Comparison of ENCODE assay signal across 32 cellular contexts in the genomic region with DNA sequence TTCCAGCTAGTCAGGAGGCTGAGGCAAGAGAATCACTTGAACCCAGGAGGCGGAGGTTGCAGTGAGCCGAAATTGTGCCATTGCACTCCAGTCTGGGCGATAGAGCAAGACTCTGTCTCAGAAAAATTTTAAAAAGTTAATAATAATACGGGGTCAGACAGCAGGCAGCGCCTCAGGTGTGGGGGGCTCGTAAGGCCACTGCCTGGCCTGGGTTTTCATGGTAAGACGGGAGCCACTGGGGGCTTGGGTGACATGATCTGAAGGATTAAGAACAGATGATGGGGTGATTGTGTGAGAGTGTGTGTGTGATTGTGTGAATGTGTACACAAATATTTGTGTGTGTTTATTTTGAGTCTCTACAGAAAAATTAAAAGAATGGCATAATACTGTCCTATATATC.
"Had no signal": no experiment of that assay in that cellular context is flagged by ENCODE, and none has a peak within 500 bp of the region (broad histone marks: within the 10 kb centered on the region; RNA-seq: fewer than 3 reads in every experiment).

No MANE protein-coding gene starts in this region.

- H3K27ac ChIP-seq: brain microvascular endothelial cell, coronary artery, dorsolateral prefrontal cortex, esophagus muscularis mucosa, gastroesophageal sphincter, WERI-Rb-1 had no signal

- H3K9me3 Mint-ChIP-seq: activated B cell treated with CpG ODN at 0.5 μM for 24 hours; activated CD8-positive, alpha-beta T cell treated with anti-CD3 and anti-CD28 coated beads for 36 hours; activated T-cell treated with anti-CD3 and anti-CD28 coated beads, Interleukin-2, amount 50 U/mL, for 4 hours; activated T-helper 17 cell treated with anti-CD3 and anti-CD28 coated beads, Interleukin-2, amount 50 U/mL, for 72 hours; central memory CD8-positive, alpha-beta T cell; dendritic cell treated with granulocyte-macrophage colony-stimulating factor and Interleukin-4, amounts not matched to agents 40 ng/mL and 50 ng/mL, for 4 days; endodermal cell; T-helper 2 cell treated with Interferon-gamma antibody and Interleukin-4, amounts not matched to agents 5 μg/mL and 100 μg/mL, for 36 hours had no signal

- H3K36me3 ChIP-seq: brain microvascular endothelial cell had no signal

- H3K27me3 Mint-ChIP-seq: activated B cell treated with CpG ODN at 0.5 μM for 24 hours; activated CD8-positive, alpha-beta T cell treated with anti-CD3 and anti-CD28 coated beads for 36 hours; activated naive CD8-positive, alpha-beta T cell; activated T-helper 17 cell treated with anti-CD3 and anti-CD28 coated beads, Interleukin-2, amount 50 U/mL, for 72 hours; central memory CD8-positive, alpha-beta T cell; dendritic cell treated with granulocyte-macrophage colony-stimulating factor and Interleukin-4, amounts not matched to agents 40 ng/mL and 50 ng/mL, for 4 days; T-helper 17 cell had no signal

- H3K27me3 ChIP-seq: brain microvascular endothelial cell, dorsolateral prefrontal cortex, esophagus muscularis mucosa, gastroesophageal sphincter had no signal

- H3K36me3 Mint-ChIP-seq: activated naive CD8-positive, alpha-beta T cell had no signal

- ATAC-seq: activated CD4-positive, CD25-positive, alpha-beta regulatory T cell treated with anti-CD3 and anti-CD28 coated beads, Interleukin-2, amount 50 U/mL, for 24 hours; activated CD8-positive, alpha-beta T cell treated with anti-CD3 and anti-CD28 coated beads for 36 hours; activated T-cell treated with anti-CD3 and anti-CD28 coated beads, Interleukin-2, amount 50 U/mL, for 4 hours; activated T-helper 17 cell treated with anti-CD3 and anti-CD28 coated beads, Interleukin-2, amount 50 U/mL, for 72 hours; gastroesophageal sphincter; T-helper 17 cell had no signal

- H3K27ac Mint-ChIP-seq: activated B cell treated with CpG ODN at 0.5 μM for 24 hours; activated CD8-positive, alpha-beta T cell treated with anti-CD3 and anti-CD28 coated beads for 36 hours; activated naive CD8-positive, alpha-beta T cell; activated T-helper 17 cell treated with anti-CD3 and anti-CD28 coated beads, Interleukin-2, amount 50 U/mL, for 72 hours; dendritic cell treated with granulocyte-macrophage colony-stimulating factor and Interleukin-4, amounts not matched to agents 40 ng/mL and 50 ng/mL, for 4 days; T-helper 17 cell; T-helper 2 cell treated with Interferon-gamma antibody and Interleukin-4, amounts not matched to agents 5 μg/mL and 100 μg/mL, for 36 hours had no signal

- H3K4me1 Mint-ChIP-seq: activated T-helper 17 cell treated with anti-CD3 and anti-CD28 coated beads, Interleukin-2, amount 50 U/mL, for 72 hours; central memory CD8-positive, alpha-beta T cell; endodermal cell; T-helper 17 cell had no signal

- H3K4me3 Mint-ChIP-seq: activated B cell treated with CpG ODN at 0.5 μM for 24 hours; activated CD8-positive, alpha-beta T cell treated with anti-CD3 and anti-CD28 coated beads for 36 hours; activated naive CD8-positive, alpha-beta T cell; activated T-cell treated with anti-CD3 and anti-CD28 coated beads, Interleukin-2, amount 50 U/mL, for 4 hours; activated T-helper 17 cell treated with anti-CD3 and anti-CD28 coated beads, Interleukin-2, amount 50 U/mL, for 72 hours; central memory CD8-positive, alpha-beta T cell; dendritic cell treated with granulocyte-macrophage colony-stimulating factor and Interleukin-4, amounts not matched to agents 40 ng/mL and 50 ng/mL, for 4 days; endodermal cell; T-helper 17 cell; T-helper 2 cell treated with Interferon-gamma antibody and Interleukin-4, amounts not matched to agents 5 μg/mL and 100 μg/mL, for 36 hours had no signal

- H3K4me3 ChIP-seq: coronary artery, dorsolateral prefrontal cortex, esophagus muscularis mucosa, gastroesophageal sphincter had no signal

- DNase-seq: activated B cell treated with CpG ODN at 0.5 μM for 24 hours; activated CD4-positive, alpha-beta T cell treated with anti-CD3 and anti-CD28 coated beads for 48 hours; activated CD4-positive, alpha-beta T cell treated with anti-CD3 and anti-CD28 coated beads, Interleukin-2, amount 50 U/mL, for 1 hour; activated CD4-positive, alpha-beta T cell treated with anti-CD3 and anti-CD28 coated beads, Interleukin-2, amount 50 U/mL, for 48 hours; activated CD8-positive, alpha-beta memory T cell treated with anti-CD3 and anti-CD28 coated beads for 24 hours; activated CD8-positive, alpha-beta T cell treated with anti-CD3 and anti-CD28 coated beads for 36 hours; activated effector memory CD4-positive, alpha-beta T cell treated with Interleukin-2 at 50 U/mL for 16 hours; activated gamma-delta T cell treated with Interleukin-2 at 50 U/mL for 16 hours; activated naive CD4-positive, alpha-beta T cell treated with anti-CD3 and anti-CD28 coated beads, Interleukin-2, amount 50 U/mL, for 16 hours; activated naive CD4-positive, alpha-beta T cell treated with Interleukin-2 at 50 U/mL for 16 hours; activated T-cell treated with anti-CD3 and anti-CD28 coated beads, Interleukin-2, amount 50 U/mL, for 4 hours; amniotic stem cell; anterior cingulate cortex; brain microvascular endothelial cell; dorsolateral prefrontal cortex; effector memory CD4-positive, alpha-beta T cell; erythroblast; foreskin melanocyte; T-helper 1 cell; T-helper 17 cell; T1000; WERI-Rb-1 had no signal
